25 cellular contexts compared by ENCODE assay signal in genomic region chr5:170104710-170105109, GRCh38. TPM values are rescaled to one million over a fixed set of nuclear protein-coding genes. Genes with fewer than 3 reads are reported as not detected.
DNase-seq lines count a peak whose midpoint lies in the region; ATAC-seq, FAIRE-seq and TF ChIP-seq lines count a peak whose summit lies in the region.
"Had no signal": no experiment of that assay in that cellular context is flagged by ENCODE, and none has a peak within 500 bp of the region (broad histone marks: within the 10 kb centered on the region; RNA-seq: fewer than 3 reads in every experiment).

No MANE protein-coding gene starts in this region.

- H3K27me3 Mint-ChIP-seq in MCF 10A (ENCODE audit: insufficient read depth, unreplicated experiment): no peaks in the 10 kb centered on the region
- H3K27me3 Mint-ChIP-seq in chondrocyte (ENCODE audit: low read depth): peaks cover 6% of the 10 kb centered on the region
- H3K27me3 Mint-ChIP-seq in WTC11 (ENCODE audit: low read depth): peaks cover 22% of the 10 kb centered on the region

- CTCF ChIA-PET in MCF 10A (lab: Yijun Ruan, JAX) (interaction anchor here (1.0 to 17.4 kb wide), 2 partner anchors 80 to 115 kb away, joined by 3 to 633 read pairs; no protein-coding TSS in a partner anchor), mammary epithelial cell (lab: Charles Lee; ENCODE audit: low non-redundant PET) (no interaction called here), GM12878 (lab: Yijun Ruan, JAX) (interaction anchor here (0.7 kb wide), 1 partner anchor 19 kb away, joined by 3 read pairs; no protein-coding TSS in a partner anchor), WTC11 (lab: Charles Lee) (interaction anchor here (0.8 to 1.3 kb wide), 4 partner anchors 8 to 111 kb away, joined by 3 to 5 read pairs (median 4); no protein-coding TSS in a partner anchor)

- no peaks in the 10 kb centered on the region for H3K27me3 ChIP-seq in mammary epithelial cell (ENCODE audit: insufficient read depth, low read length)
- no peaks in the 10 kb centered on the region for H3K27me3 ChIP-seq in GM12878 (replicated peaks in 1 of 2; ENCODE audit: control insufficient read depth in 2 of 2, insufficient read depth in 2 of 2, low read length in 1 of 2)
- H3K27me3 ChIP-seq in vagina: no peaks in the 10 kb centered on the region

- no peak for FAIRE-seq in GM12878 (lab: Jason Lieb, UNC)
- FAIRE-seq: GM19239, H54 had no signal

- SMC1A ChIA-PET in GM12878 (lab: Charles Lee; ENCODE audit: uncharacterized antibody, unreplicated experiment): interaction anchor here (1.4 kb wide), 1 partner anchor 79 kb away, joined by 3 read pairs; no protein-coding TSS in a partner anchor

- H3K4me1 ChIP-seq in mammary epithelial cell (ENCODE audit: insufficient read depth, low read length) (no peaks in the 10 kb centered on the region), GM12878 (ENCODE audit: control insufficient read depth, insufficient read depth, low read length) (no peaks in the 10 kb centered on the region), vagina (no peaks in the 10 kb centered on the region)

- RAD21 ChIA-PET in GM12878 (lab: Charles Lee; ENCODE audit: unreplicated experiment): interaction anchor here (1.4 kb wide), 1 partner anchor 18 kb away, joined by 4 read pairs; no protein-coding TSS in a partner anchor

- dilution Hi-C loops in mammary epithelial cell (cut with HindIII; ENCODE audit: low sequenced_read_pairs): loop anchor here (5.0 kb wide), 1 partner anchor 78 kb away; no protein-coding TSS in a partner anchor

- no peaks in the 10 kb centered on the region for H3K36me3 Mint-ChIP-seq in MCF 10A (ENCODE audit: insufficient read depth, unreplicated experiment)
- no peaks in the 10 kb centered on the region for H3K36me3 Mint-ChIP-seq in chondrocyte (ENCODE audit: low read depth)
- H3K36me3 Mint-ChIP-seq in WTC11: no peaks in the 10 kb centered on the region

- H3K9ac ChIP-seq in mammary epithelial cell (ENCODE audit: insufficient read depth, low read length) (no peak overlapping the region), GM12878 (ENCODE audit: control insufficient read depth, insufficient read depth, low read length) (no peak overlapping the region)
- H3K9ac ChIP-seq: KMS-11 had no signal

- no peak for DNase-seq in MCF 10A (ENCODE audit: unreplicated experiment)
- no peak for DNase-seq in mammary epithelial cell
- no peak for DNase-seq in GM12878 (ENCODE audit: low read depth, low spot score)
- DNase-seq in islet precursor cell: peak; percentile 28
- peak; percentile 60 to 72 for DNase-seq in vagina (ENCODE audit: extremely low spot score in 2 of 2)
- no peak for DNase-seq in chondrocyte (ENCODE audit: low spot score)
- no peak for DNase-seq in WTC11 (ENCODE audit: low spot score)
- DNase-seq in NCI-H69 (lab: John Stamatoyannopoulos, UW): no peak
- DNase-seq: Calu3, DMS79 treated with DMSO at 0.1 percent for 48 hours, GF-D8, IMR-90, NCI-H1048, NCI-H1417 treated with DMSO at 0.1 percent for 48 hours, NCI-H187, NCI-H2081 treated with DMSO at 0.1 percent for 48 hours, NCI-H2171, NCI-H226, NCI-H510A had no signal

- no peak for TF ChIP-seq EP300 in GM12878 (IDR thresholded peaks at IDR 0.05; ENCODE audit: borderline replicate concordance in 1 of 2, control insufficient read depth in 1 of 2, low read depth in 2 of 2, low read length in 2 of 2)

- BruUV-seq in MCF 10A (replicated peaks; lab: Mats Ljungman, UMichigan) (no TSS peak), mammary epithelial cell (replicated peaks; lab: Mats Ljungman, UMichigan) (no TSS peak), GM12878 (replicated peaks; lab: Mats Ljungman, UMichigan) (no TSS peak)

- no peak overlapping the region for H3K4me3 ChIP-seq in mammary epithelial cell (replicated peaks in 1 of 3; ENCODE audit: insufficient read depth in 1 of 3, low read depth in 2 of 3, low read length in 3 of 3)
- no peak overlapping the region for H3K4me3 ChIP-seq in GM12878
- no peak overlapping the region for H3K4me3 ChIP-seq in vagina

- no peak for TF ChIP-seq RAD21 in GM12878 (IDR thresholded peaks at IDR 0.05; ENCODE audit: insufficient read depth, low read depth, low read length)

- H3K27ac Mint-ChIP-seq in MCF 10A (ENCODE audit: low read depth, unreplicated experiment): peak overlapping the region; percentile 5
- H3K27ac Mint-ChIP-seq in chondrocyte (ENCODE audit: unreplicated experiment): no peak overlapping the region
- H3K27ac Mint-ChIP-seq in WTC11: no peak overlapping the region

- no peak overlapping the region for H2AFZ ChIP-seq in mammary epithelial cell (ENCODE audit: low read depth, low read length)
- H2AFZ ChIP-seq in GM12878 (ENCODE audit: control insufficient read depth, low read depth, low read length): no peak overlapping the region

- TF ChIP-seq CTCF in MCF 10A (IDR thresholded peaks at IDR 0.05; ENCODE audit: unreplicated experiment) (no peak), mammary epithelial cell (conservative IDR thresholded peaks at IDR 0.05 in 1 of 2, IDR thresholded peaks at IDR 0.05 in 1 of 2; ENCODE audit: extremely low read depth in 1 of 2, insufficient read depth in 1 of 2, low read depth in 1 of 2, low read length in 2 of 2) (no peak), GM12878 (IDR thresholded peaks at IDR 0.05 in 2 of 3, conservative IDR thresholded peaks at IDR 0.05 in 1 of 3; ENCODE audit: control insufficient read depth in 2 of 3, extremely low read depth in 1 of 3, insufficient read depth in 1 of 3, low read depth in 3 of 3, low read length in 3 of 3) (no peak), vagina (IDR thresholded peaks at IDR 0.05) (no peak), chondrocyte (IDR thresholded peaks at IDR 0.05) (no peak), WTC11 (IDR thresholded peaks at IDR 0.05) (no peak)

- no peaks in the 10 kb centered on the region for H3K9me3 ChIP-seq in mammary epithelial cell (replicated peaks; ENCODE audit: insufficient read depth, low read length)
- H3K9me3 ChIP-seq in GM12878 (replicated peaks; ENCODE audit: control insufficient read depth, insufficient read depth, low read length): no peaks in the 10 kb centered on the region
- H3K9me3 ChIP-seq in vagina: no peaks in the 10 kb centered on the region

- H3K4me2 ChIP-seq in mammary epithelial cell (ENCODE audit: insufficient read depth, low read depth, low read length): no peak overlapping the region
- H3K4me2 ChIP-seq in GM12878 (ENCODE audit: control insufficient read depth, insufficient read depth): no peak overlapping the region
- H3K4me2 ChIP-seq: KMS-11 had no signal

- H3K4me3 Mint-ChIP-seq in MCF 10A (ENCODE audit: unreplicated experiment) (no peak overlapping the region), chondrocyte (ENCODE audit: unreplicated experiment) (no peak overlapping the region), WTC11 (no peak overlapping the region)

- H3K27ac ChIP-seq in mammary epithelial cell (ENCODE audit: insufficient read depth, low read depth, low read length) (no peak overlapping the region), GM12878 (ENCODE audit: control insufficient read depth, insufficient read depth) (no peak overlapping the region), vagina (no peak overlapping the region)
- H3K27ac ChIP-seq: KMS-11 had no signal

- H3K79me2 ChIP-seq in mammary epithelial cell (ENCODE audit: insufficient read depth, low read length) (no peaks in the 10 kb centered on the region), GM12878 (ENCODE audit: control insufficient read depth, insufficient read depth, low read length) (no peaks in the 10 kb centered on the region)

- TF ChIP-seq POLR2A in GM12878 (IDR thresholded peaks at IDR 0.05; ENCODE audit: low read depth, low read length) (no peak), vagina (IDR thresholded peaks at IDR 0.05) (no peak)

- intact Hi-C loops in MCF 10A (cut with micrococcal nuclease): no loop called here
- intact Hi-C loops in mammary epithelial cell (cut with micrococcal nuclease): loop anchor here (5.0 kb wide), 1 partner anchor 318 kb away; no protein-coding TSS in a partner anchor
- intact Hi-C loops in GM12878 (cut with micrococcal nuclease; ENCODE audit: unreplicated experiment): loop anchor here (10.0 kb wide), 1 partner anchor 230 kb away; no protein-coding TSS in a partner anchor
- intact Hi-C loops in vagina (cut with DNase I): loop anchor here (10.0 kb wide), 1 partner anchor 320 kb away; no protein-coding TSS in a partner anchor

- in situ Hi-C loops in mammary epithelial cell (cut with MboI; ENCODE audit: low sequenced_read_pairs in 2 of 2) (loop anchor here (5.0 to 10.0 kb wide), 2 partner anchors 83 to 110 kb away; no protein-coding TSS in a partner anchor), GM12878 (cut with MboI) (loop anchor here (5.0 kb wide), 1 partner anchor 78 kb away; no protein-coding TSS in a partner anchor)

- no peaks in the 10 kb centered on the region for H3K9me3 Mint-ChIP-seq in MCF 10A (ENCODE audit: unreplicated experiment)
- no peaks in the 10 kb centered on the region for H3K9me3 Mint-ChIP-seq in chondrocyte (ENCODE audit: low read depth)
- H3K9me3 Mint-ChIP-seq in WTC11: no peaks in the 10 kb centered on the region

- POLR2A ChIA-PET in MCF 10A (lab: Yijun Ruan, JAX): interaction anchor here (0.5 to 0.9 kb wide), 3 partner anchors 17 to 304 kb away, joined by 3 to 4 read pairs (median 3); no protein-coding TSS in a partner anchor
- POLR2A ChIA-PET in GM12878 (lab: Charles Lee): no interaction called here
- POLR2A ChIA-PET in WTC11 (lab: Charles Lee): no interaction called here

- ATAC-seq in GM12878 (no peak), WTC11 (no peak)
- ATAC-seq: SK-N-SH treated with all-trans-retinoic acid at 6 μM for 48 hours had no signal

- H3K4me1 Mint-ChIP-seq in MCF 10A (ENCODE audit: insufficient read depth, unreplicated experiment) (peaks cover 6% of the 10 kb centered on the region), chondrocyte (ENCODE audit: low read depth) (peaks cover 5% of the 10 kb centered on the region), WTC11 (peaks cover 11% of the 10 kb centered on the region)

- H4K20me1 ChIP-seq in mammary epithelial cell (ENCODE audit: insufficient read depth, low read length): no peaks in the 10 kb centered on the region
- H4K20me1 ChIP-seq in GM12878 (ENCODE audit: control insufficient read depth, insufficient read depth): no peaks in the 10 kb centered on the region; the same call in 1 of the 2 replicates

- H3K36me3 ChIP-seq in mammary epithelial cell (ENCODE audit: insufficient read depth, low read length) (no peaks in the 10 kb centered on the region), GM12878 (ENCODE audit: control insufficient read depth in 2 of 2, insufficient read depth in 2 of 2, low read length in 1 of 2) (no peaks in the 10 kb centered on the region), vagina (no peaks in the 10 kb centered on the region)

- WGBS in mammary epithelial cell (ENCODE audit: low coverage, missing lambda C conversion rate): 67% methylated on average over 21 of the region's 26 CpGs
- WGBS in GM12878 (ENCODE audit: insufficient coverage, insufficient replicate concordance, low lambda C conversion rate, missing lambda C conversion rate): 81% methylated on average over 24 of the region's 26 CpGs

RNA-seq across cellular contexts. Expression of gene FOXI1, which starts 1.0 kb away (rescaled TPM):
- total RNA-seq in MCF 10A (2022) (not detected in 2 replicates), mammary epithelial cell (not detected), GM12878 (2014; rRNA removed) (not detected in 2 replicates), GM12878 (2014; rRNA removed; fragmentation: Illumina TruSeq; extraction: Trizol) (not detected in 2 replicates), GM12878 (2021) (not detected in 2 replicates), vagina (not detected), chondrocyte (not detected in 3 replicates), WTC11 (2021) (not detected in 3 replicates)
- polyA plus RNA-seq in mammary epithelial cell (not detected), GM12878 (2011; rRNA removed) (not detected in 2 replicates), GM12878 (2014; fragmentation: Illumina TruSeq; extraction: Trizol) (not detected in 2 replicates), GM12878 (2014; fragmentation: Nextera tagmentation; extraction: Ambion mirVana) (not detected), GM12878 (2014; rRNA removed) (not detected in 2 replicates), GM12878 (2016; fragmentation: Nextera tagmentation; extraction: Ambion mirVana) (not detected)
- polyA minus RNA-seq in mammary epithelial cell: not detected
- total RNA-seq in GM12878 (2013; cell fraction: nucleolus; rRNA removed): not detected in 2 replicates
- polyA plus RNA-seq in GM12878 (2011; ENCODE audit: low read depth): not detected
- not detected in 2 replicates for polyA plus RNA-seq in GM12878 (2011; cell fraction: cytosol; rRNA removed)
- 0.04 TPM in 1 of 2 replicates, not detected in the other for polyA plus RNA-seq in GM12878 (2011; cell fraction: nucleus; rRNA removed)
- polyA plus RNA-seq in GM12878 (2012): not detected in 2 replicates
- not detected in 2 replicates for polyA minus RNA-seq in GM12878 (2011; rRNA and poly(A)+ RNA removed)
- not detected in 2 replicates for polyA minus RNA-seq in GM12878 (2011; cell fraction: cytosol; rRNA and poly(A)+ RNA removed)
- polyA minus RNA-seq in GM12878 (2011; cell fraction: nucleus; rRNA and poly(A)+ RNA removed): not detected in 2 replicates
- total RNA-seq: A172, Calu3, IMR-90 had no signal
- polyA plus RNA-seq: BJ, IMR-90 had no signal

Comparison
In these comparisons a context has a peak if more than half of its experiments do, and no peak if none do; other contexts are left out.
1. DNase-seq: peak in islet precursor cell (single experiment) and vagina (2 of 2); none in MCF 10A (single experiment), mammary epithelial cell (single experiment), GM12878 (single experiment), chondrocyte (single experiment), WTC11 (single experiment) and NCI-H69 (single experiment).